1 cellular context compared by ENCODE assay signal in genomic region chr5:143629871-143630658, GRCh38.
TF ChIP-seq lines count a peak whose summit lies in the region.

No MANE protein-coding gene starts in this region.

TF ChIP-seq in HepG2, 621 proteins besides CTCF, POLR2A, EP300 and RAD21 (continued from another document and continues in another):
- TF ChIP-seq ZNF281 (CRISPR knock-in tag; IDR thresholded peaks at IDR 0.05; ENCODE audit: borderline replicate concordance): no peak
- no peak for TF ChIP-seq MED8 (CRISPR knock-in tag; IDR thresholded peaks at IDR 0.05; ENCODE audit: insufficient replicate concordance)
- no peak for TF ChIP-seq ZNF557 (CRISPR knock-in tag; IDR thresholded peaks at IDR 0.05)
- no peak for TF ChIP-seq ZNF720 (CRISPR knock-in tag; IDR thresholded peaks at IDR 0.05)
- TF ChIP-seq ATRX (CRISPR knock-in tag; IDR thresholded peaks at IDR 0.05; ENCODE audit: borderline replicate concordance): no peak
- no peak for TF ChIP-seq DMTF1 (CRISPR knock-in tag; IDR thresholded peaks at IDR 0.05)
- peak; percentile 18; the same call in 1 of the 2 replicates for TF ChIP-seq HNF4A (CRISPR knock-in tag; IDR thresholded peaks at IDR 0.05)
- TF ChIP-seq KDM1A (CRISPR knock-in tag; IDR thresholded peaks at IDR 0.05): no peak
- TF ChIP-seq MXD4 (CRISPR knock-in tag; IDR thresholded peaks at IDR 0.05): no peak
- TF ChIP-seq ELF4 (CRISPR knock-in tag; IDR thresholded peaks at IDR 0.05; ENCODE audit: borderline replicate concordance): no peak
- TF ChIP-seq PRDM15 (CRISPR knock-in tag; IDR thresholded peaks at IDR 0.05): no peak
- TF ChIP-seq ZNF781 (CRISPR knock-in tag; IDR thresholded peaks at IDR 0.05; ENCODE audit: borderline replicate concordance, not compliant biosample characterization): no peak
- no peak for TF ChIP-seq DPF2 (CRISPR knock-in tag; IDR thresholded peaks at IDR 0.05; ENCODE audit: borderline replicate concordance, low read depth)
- no peak for TF ChIP-seq FUBP1 (CRISPR knock-in tag; IDR thresholded peaks at IDR 0.05; ENCODE audit: borderline replicate concordance)
- TF ChIP-seq AGO1 (IDR thresholded peaks at IDR 0.05; ENCODE audit: low read depth, low read length, poor library complexity, severe bottlenecking): no peak
- TF ChIP-seq AKAP8 (CRISPR knock-in tag; IDR thresholded peaks at IDR 0.05): no peak
- no peak for TF ChIP-seq ZBTB34 (CRISPR knock-in tag; IDR thresholded peaks at IDR 0.05)
- TF ChIP-seq FOXO4 (CRISPR knock-in tag; conservative IDR thresholded peaks at IDR 0.05): no peak
- TF ChIP-seq ZNF543 (CRISPR knock-in tag; IDR thresholded peaks at IDR 0.05): no peak
- no peak for TF ChIP-seq GTF3A (CRISPR knock-in tag; conservative IDR thresholded peaks at IDR 0.05)
- no peak for TF ChIP-seq SMAD9 (CRISPR knock-in tag; IDR thresholded peaks at IDR 0.05)
- no peak for TF ChIP-seq ZNF816 (CRISPR knock-in tag; IDR thresholded peaks at IDR 0.05; ENCODE audit: borderline replicate concordance)
- TF ChIP-seq SATB2 (CRISPR knock-in tag; IDR thresholded peaks at IDR 0.05): no peak
- TF ChIP-seq CSRNP1 (CRISPR knock-in tag; IDR thresholded peaks at IDR 0.05): no peak
- no peak for TF ChIP-seq ZNF124 (CRISPR knock-in tag; IDR thresholded peaks at IDR 0.05)
- TF ChIP-seq ELK4 (CRISPR knock-in tag; IDR thresholded peaks at IDR 0.05; ENCODE audit: borderline replicate concordance): no peak
- TF ChIP-seq MAZ (IDR thresholded peaks at IDR 0.05; ENCODE audit: borderline replicate concordance, low read depth, low read length): no peak
- no peak for TF ChIP-seq MAZ (CRISPR knock-in tag; IDR thresholded peaks at IDR 0.05; ENCODE audit: low read depth)
- no peak for TF ChIP-seq DNMT3B (CRISPR knock-in tag; conservative IDR thresholded peaks at IDR 0.05)
- TF ChIP-seq NONO (IDR thresholded peaks at IDR 0.05): no peak
- no peak for TF ChIP-seq NONO (CRISPR knock-in tag; conservative IDR thresholded peaks at IDR 0.05)
- no peak for TF ChIP-seq SNAPC4 (CRISPR knock-in tag; IDR thresholded peaks at IDR 0.05)
- TF ChIP-seq HOXA3 (CRISPR knock-in tag; IDR thresholded peaks at IDR 0.05): no peak
- no peak for TF ChIP-seq TAF1 (CRISPR knock-in tag; IDR thresholded peaks at IDR 0.05)
- TF ChIP-seq HNRNPL (IDR thresholded peaks at IDR 0.05; ENCODE audit: low read depth, low read length): no peak
- no peak for TF ChIP-seq MTA1 (CRISPR knock-in tag; IDR thresholded peaks at IDR 0.05; ENCODE audit: borderline replicate concordance)
- no peak for TF ChIP-seq THAP7 (CRISPR knock-in tag; IDR thresholded peaks at IDR 0.05)
